Comparison of ENCODE assay signal across 13 cellular contexts in genomic region chr10:102509387-102509786, GRCh38. TPM values are rescaled to one million over a fixed set of nuclear protein-coding genes. Genes with fewer than 3 reads are reported as not detected.
DNase-seq lines count a peak whose midpoint lies in the region; ATAC-seq and TF ChIP-seq lines count a peak whose summit lies in the region.
"Had no signal": no experiment of that assay in that cellular context is flagged by ENCODE, and none has a peak within 500 bp of the region (broad histone marks: within the 10 kb centered on the region; RNA-seq: fewer than 3 reads in every experiment).

No MANE protein-coding gene starts in this region.

- H3F3A ChIP-seq in GM23248 (ENCODE audit: insufficient read depth): peaks cover 8% of the 10 kb centered on the region; the same call in 1 of the 2 replicates

- no peak for TF ChIP-seq CTCF in AG04450 (IDR thresholded peaks at IDR 0.05; ENCODE audit: low read depth, low read length)
- no peak for TF ChIP-seq CTCF in VCaP (conservative IDR thresholded peaks at IDR 0.05)
- no peak for TF ChIP-seq CTCF in fibroblast of villous mesenchyme (IDR thresholded peaks at IDR 0.05; ENCODE audit: insufficient read depth, low read depth, low read length)

- H3K36me3 ChIP-seq in GM23248 (ENCODE audit: low read depth): peaks cover 18% of the 10 kb centered on the region; the same call in 1 of the 2 replicates

- H3K4me3 ChIP-seq in AG04450 (ENCODE audit: low read depth, low read length) (no peak overlapping the region), GM23248 (no peak overlapping the region), fibroblast of villous mesenchyme (ENCODE audit: low read depth, low read length) (no peak overlapping the region)
- H3K4me3 ChIP-seq: BLaER1 had no signal

- in situ Hi-C loops in GM23248 (cut with MboI): no loop called here

- H4K20me1 ChIP-seq in GM23248 (ENCODE audit: insufficient read depth): no peaks in the 10 kb centered on the region

- peak overlapping the region; percentile 61 for H3K4me2 ChIP-seq in GM23248 (ENCODE audit: unreplicated experiment)

- no peak for ATAC-seq in HG03378 (IDR thresholded peaks at IDR 0.05; ENCODE audit: unreplicated experiment)

- H3K27ac ChIP-seq in AG04450 (ENCODE audit: low read depth, low read length): peak overlapping the region; percentile 52
- H3K27ac ChIP-seq in GM23248: peak overlapping the region; percentile 45
- peak overlapping the region; percentile 90 for H3K27ac ChIP-seq in VCaP
- H3K27ac ChIP-seq: BLaER1 had no signal

- 63 to 66% methylated on average over 2 of the region's 2 CpGs for WGBS in GM23248 (ENCODE audit: low coverage in 1 of 2, low lambda C conversion rate in 2 of 2, missing lambda C conversion rate in 2 of 2), 2 experiments

- H3K9me3 ChIP-seq in AG04450 (ENCODE audit: control insufficient read depth, insufficient read depth, low read length) (no peaks in the 10 kb centered on the region; the same call in 1 of the 2 replicates), GM23248 (ENCODE audit: low read depth) (no peaks in the 10 kb centered on the region)
- H3K9me3 ChIP-seq: BLaER1 had no signal

- no peaks in the 10 kb centered on the region for H3K9me2 ChIP-seq in GM23248 (ENCODE audit: insufficient read depth)

- H2AFZ ChIP-seq in GM23248: no peak overlapping the region

- DNase-seq in AG04450 (ENCODE audit: low read depth, low spot score) (no peak), GM23248 (peak; percentile 84), fibroblast of villous mesenchyme (ENCODE audit: low read depth) (peak; percentile 29), cerebellar cortex (ENCODE audit: low spot score) (no peak), iPS-NIHi7 (ENCODE audit: extremely low spot score) (no peak)
- DNase-seq in stimulated activated CD8-positive, alpha-beta memory T cell treated with anti-CD3 and anti-CD28 coated beads, Interleukin-4, amount 100 ng/mL, for 48 hours: no peak
- DNase-seq: effector CD4-positive, alpha-beta T cell; NCI-H1105; NK-92 treated with Interleukin-12 subunit alpha and Interleukin-12 subunit beta, amount 100 ng/mL, for 24 hours had no signal

- H3K9ac ChIP-seq in GM23248: no peak overlapping the region
- H3K9ac ChIP-seq: BLaER1 had no signal

- H3K79me2 ChIP-seq in GM23248 (ENCODE audit: insufficient read depth): peaks cover 79% of the 10 kb centered on the region

- POLR2A ChIA-PET in AG04450 (lab: Yijun Ruan, JAX): no interaction called here

- CTCF ChIA-PET in AG04450 (lab: Charles Lee): interaction anchor here (0.5 to 2.3 kb wide), 2 partner anchors 47 to 75 kb away, joined by 3 to 12 read pairs; no protein-coding TSS in a partner anchor

- H3K4me1 ChIP-seq in GM23248 (ENCODE audit: insufficient read depth): peaks cover 20% of the 10 kb centered on the region

- H3K27me3 ChIP-seq in AG04450 (ENCODE audit: control insufficient read depth, insufficient read depth, low read length) (no peaks in the 10 kb centered on the region), GM23248 (replicated peaks; ENCODE audit: insufficient read depth) (no peaks in the 10 kb centered on the region)
- H3K27me3 ChIP-seq: BLaER1 had no signal

RNA-seq across cellular contexts. Expression of gene SUFU, which starts 5.6 kb away (rescaled TPM):
- 11.0 and 13.2 TPM in 2 replicates for polyA plus RNA-seq in AG04450 (2011; rRNA removed)
- 18.2 and 23.7 TPM in 2 replicates for polyA minus RNA-seq in AG04450 (2011; rRNA and poly(A)+ RNA removed)
- total RNA-seq in GM23248 (2014; rRNA removed; shearing (Covaris generic)): 3.1 and 3.7 TPM in 2 replicates
- 5.0 and 5.5 TPM in 2 replicates for polyA plus RNA-seq in GM23248 (2016; fragmentation: Nextera tagmentation; extraction: Ambion mirVana)
- 2.3 and 3.9 TPM in 2 replicates for total RNA-seq in fibroblast of villous mesenchyme

RNA-seq across cellular contexts. Expression of gene ACTR1A, which starts 6.9 kb away (rescaled TPM):
- 164 and 192 TPM in 2 replicates for polyA plus RNA-seq in AG04450 (2011; rRNA removed)
- polyA minus RNA-seq in AG04450 (2011; rRNA and poly(A)+ RNA removed): 219 and 281 TPM in 2 replicates
- 109 and 134 TPM in 2 replicates for total RNA-seq in GM23248 (2014; rRNA removed; shearing (Covaris generic))
- 127 and 134 TPM in 2 replicates for polyA plus RNA-seq in GM23248 (2016; fragmentation: Nextera tagmentation; extraction: Ambion mirVana)
- total RNA-seq in fibroblast of villous mesenchyme: 130 and 142 TPM in 2 replicates

RNA-seq across cellular contexts. Expression of gene C10orf95, which starts 58.0 kb away (rescaled TPM):
- 0.06 TPM in 1 of 2 replicates, not detected in the other for polyA plus RNA-seq in AG04450 (2011; rRNA removed)
- polyA minus RNA-seq in AG04450 (2011; rRNA and poly(A)+ RNA removed): not detected in 2 replicates
- total RNA-seq in GM23248 (2014; rRNA removed; shearing (Covaris generic)): not detected in 2 replicates
- not detected in 2 replicates for polyA plus RNA-seq in GM23248 (2016; fragmentation: Nextera tagmentation; extraction: Ambion mirVana)
- not detected in 2 replicates for total RNA-seq in fibroblast of villous mesenchyme
- total RNA-seq: skeletal muscle tissue had no signal

Comparison
In these comparisons a context has a peak if more than half of its experiments do, and no peak if none do; other contexts are left out.
1. DNase-seq: peak in GM23248 (single experiment) and fibroblast of villous mesenchyme (single experiment); none in AG04450 (single experiment), cerebellar cortex (single experiment), stimulated activated CD8-positive, alpha-beta memory T cell treated with anti-CD3 and anti-CD28 coated beads, Interleukin-4, amount 100 ng/mL, for 48 hours (single experiment) and iPS-NIHi7 (single experiment).
2. Peak in every context shown above with its lines, with median percentiles within 50 percentile points of each other: H3K27ac ChIP-seq.